ENCODE assay signal across 27 cellular contexts in genomic region chr3:122268257-122269024, GRCh38. TPM values are rescaled to one million over a fixed set of nuclear protein-coding genes. Genes with fewer than 3 reads are reported as not detected.
DNase-seq lines count a peak whose midpoint lies in the region; ATAC-seq, FAIRE-seq and TF ChIP-seq lines count a peak whose summit lies in the region.
"Had no signal": no experiment of that assay in that cellular context is flagged by ENCODE, and none has a peak within 500 bp of the region (broad histone marks: within the 10 kb centered on the region; RNA-seq: fewer than 3 reads in every experiment).

No MANE protein-coding gene starts in this region.

- no peak overlapping the region for H3K9ac ChIP-seq in KMS-11
- no peak overlapping the region for H3K9ac ChIP-seq in astrocyte (ENCODE audit: low read length)
- H3K9ac ChIP-seq: GM23248 had no signal

- no peak overlapping the region for H3K4me3 Mint-ChIP-seq in astrocyte (ENCODE audit: unreplicated experiment)
- H3K4me3 Mint-ChIP-seq: activated CD4-positive, alpha-beta memory T cell treated with anti-CD3 and anti-CD28 coated beads for 36 hours had no signal

- no peaks in the 10 kb centered on the region for H3K9me3 Mint-ChIP-seq in astrocyte (ENCODE audit: unreplicated experiment)
- H3K9me3 Mint-ChIP-seq: activated CD4-positive, alpha-beta memory T cell treated with anti-CD3 and anti-CD28 coated beads for 36 hours had no signal

- no peaks in the 10 kb centered on the region for H4K20me1 ChIP-seq in KMS-11 (ENCODE audit: insufficient read depth)
- no peaks in the 10 kb centered on the region for H4K20me1 ChIP-seq in astrocyte (ENCODE audit: insufficient read depth, low read length)

- no peaks in the 10 kb centered on the region for H3K79me2 ChIP-seq in KMS-11 (ENCODE audit: insufficient read depth, low read depth)
- H3K79me2 ChIP-seq in astrocyte (ENCODE audit: insufficient read depth, low read length): no peaks in the 10 kb centered on the region

- H3K9me3 ChIP-seq in astrocyte (ENCODE audit: insufficient read depth, low read depth, low read length): no peaks in the 10 kb centered on the region
- H3K9me3 ChIP-seq: BE2C, Caco-2, mucosa of descending colon, suprapubic skin had no signal

- peaks cover 10% of the 10 kb centered on the region for H3K4me1 Mint-ChIP-seq in astrocyte (ENCODE audit: low read depth, unreplicated experiment)

- H3K36me3 ChIP-seq in KMS-11 (ENCODE audit: insufficient read depth) (no peaks in the 10 kb centered on the region), astrocyte (ENCODE audit: insufficient read depth, low read length) (no peaks in the 10 kb centered on the region)
- H3K36me3 ChIP-seq: BE2C, left ventricle myocardium inferior, suprapubic skin, WERI-Rb-1 had no signal

- ATAC-seq in GM18520 (IDR thresholded peaks at IDR 0.05; ENCODE audit: unreplicated experiment) (no peak), Right ventricle myocardium superior (ENCODE audit: poor library complexity) (no peak)
- ATAC-seq: mucosa of descending colon had no signal

- no peaks in the 10 kb centered on the region for H3K36me3 Mint-ChIP-seq in astrocyte (ENCODE audit: low read depth, unreplicated experiment)
- H3K36me3 Mint-ChIP-seq: activated CD4-positive, alpha-beta memory T cell treated with anti-CD3 and anti-CD28 coated beads for 36 hours had no signal

- H3K4me2 ChIP-seq in KMS-11: peak overlapping the region; percentile 19
- H3K4me2 ChIP-seq in astrocyte (ENCODE audit: low read length): no peak overlapping the region

- no peak for TF ChIP-seq CTCF in GM10248 (IDR thresholded peaks at IDR 0.05; ENCODE audit: control extremely low read depth, extremely low read depth, low read depth, missing control alignments)
- TF ChIP-seq CTCF in GM20000 (IDR thresholded peaks at IDR 0.05; ENCODE audit: extremely low read depth, missing control alignments): no peak
- TF ChIP-seq CTCF in KMS-11 (conservative IDR thresholded peaks at IDR 0.05; ENCODE audit: low read depth, low read length): no peak
- no peak for TF ChIP-seq CTCF in astrocyte (IDR thresholded peaks at IDR 0.05; ENCODE audit: insufficient read depth, low read depth, low read length)

- H3K27ac Mint-ChIP-seq in astrocyte (ENCODE audit: unreplicated experiment): no peak overlapping the region
- H3K27ac Mint-ChIP-seq: activated CD4-positive, alpha-beta memory T cell treated with anti-CD3 and anti-CD28 coated beads for 36 hours had no signal

- H2AFZ ChIP-seq in KMS-11 (ENCODE audit: low read depth): no peak overlapping the region
- H2AFZ ChIP-seq in astrocyte (ENCODE audit: low read depth, low read length): no peak overlapping the region
- H2AFZ ChIP-seq: GM23248 had no signal

- no peak for FAIRE-seq in astrocyte (lab: Jason Lieb, UNC)
- FAIRE-seq: A204.1 had no signal

- peaks cover 44% of the 10 kb centered on the region for H3K4me1 ChIP-seq in KMS-11 (ENCODE audit: low read depth, poor library complexity, severe bottlenecking)
- no peaks in the 10 kb centered on the region for H3K4me1 ChIP-seq in astrocyte (ENCODE audit: insufficient read depth, low read length)
- H3K4me1 ChIP-seq: BE2C, Caco-2, left ventricle myocardium inferior, suprapubic skin had no signal

- H3K27me3 ChIP-seq in KMS-11 (ENCODE audit: insufficient read depth, low read depth): no peaks in the 10 kb centered on the region
- peaks cover 8% of the 10 kb centered on the region for H3K27me3 ChIP-seq in astrocyte (ENCODE audit: insufficient read depth, low read length)

- H3K27me3 Mint-ChIP-seq in astrocyte (ENCODE audit: low read depth, unreplicated experiment): peaks cover 7% of the 10 kb centered on the region

- POLR2A ChIA-PET in GM10248 (lab: Yijun Ruan, JAX): no interaction called here

- H3K27ac ChIP-seq in KMS-11 (no peak overlapping the region), astrocyte (ENCODE audit: low read depth, low read length) (no peak overlapping the region)
- H3K27ac ChIP-seq: GM23248, left ventricle myocardium inferior, suprapubic skin, WERI-Rb-1 had no signal

- intact Hi-C loops in Right ventricle myocardium superior (cut with DNase I): no loop called here

- DNase-seq in GM10248 (ENCODE audit: extremely low spot score) (peak; percentile 32), GM20000 (ENCODE audit: low spot score) (peak; percentile 53), astrocyte (ENCODE audit: low read depth) (peak; percentile 6), NCI-H446 treated with DMSO at 0.1 percent for 48 hours (lab: John Stamatoyannopoulos, UW) (no peak), Right ventricle myocardium superior (no peak), T1000 (lab: John Stamatoyannopoulos, UW) (no peak)
- DNase-seq: activated CD4-positive, alpha-beta memory T cell treated with anti-CD3 and anti-CD28 coated beads for 36 hours; activated naive CD4-positive, alpha-beta T cell treated with anti-CD3 and anti-CD28 coated beads, Interleukin-2, amount 50 U/mL, for 16 hours; activated T-cell treated with anti-CD3 and anti-CD28 coated beads, Interleukin-2, amount 50 U/mL, for 1 hour; BE2C; Caco-2; glutamatergic neuron; GM23248; left ventricle myocardium inferior; mucosa of descending colon; NCI-H1105 treated with DMSO at 0.1 percent for 48 hours; NCI-H2107; NCI-H524 treated with DMSO at 0.1 percent for 48 hours; SHP77; stimulated activated CD4-positive, alpha-beta T cell treated with anti-CD3 and anti-CD28 coated beads, Interleukin-12 subunit alpha, Interleukin-12 subunit beta, amount 100 ng/mL, for 4 hours; WERI-Rb-1 had no signal

- no peak overlapping the region for H3K4me3 ChIP-seq in KMS-11 (IDR thresholded peaks at IDR 0.05; ENCODE audit: insufficient read depth, low read depth, low read length)
- no peak overlapping the region for H3K4me3 ChIP-seq in astrocyte (ENCODE audit: insufficient read depth, low read depth, low read length)
- H3K4me3 ChIP-seq: GM23248, left ventricle myocardium inferior, mucosa of descending colon, suprapubic skin had no signal

- CTCF ChIA-PET in GM10248 (lab: Yijun Ruan, JAX): interaction anchor here (1.0 to 1.9 kb wide), 4 partner anchors 9 to 32 kb away, joined by 3 to 9 read pairs (median 4); no protein-coding TSS in a partner anchor

RNA-seq across cellular contexts. Expression of gene CSTA, which starts 56.6 kb away (rescaled TPM):
- total RNA-seq in astrocyte (0.41 and 0.55 TPM in 2 replicates), Right ventricle myocardium superior (0.73 TPM)
- total RNA-seq: activated CD4-positive, alpha-beta memory T cell treated with anti-CD3 and anti-CD28 coated beads for 36 hours; chondrocyte; Daoy had no signal

Comparison
In these comparisons a context has a peak if more than half of its experiments do, and no peak if none do; other contexts are left out.
1. DNase-seq: peak in GM10248 (single experiment), GM20000 (single experiment) and astrocyte (single experiment); none in NCI-H446 treated with DMSO at 0.1 percent for 48 hours (single experiment), Right ventricle myocardium superior (single experiment) and T1000 (single experiment).